ENCODE assay signal across 1 cellular context in the genomic region with DNA sequence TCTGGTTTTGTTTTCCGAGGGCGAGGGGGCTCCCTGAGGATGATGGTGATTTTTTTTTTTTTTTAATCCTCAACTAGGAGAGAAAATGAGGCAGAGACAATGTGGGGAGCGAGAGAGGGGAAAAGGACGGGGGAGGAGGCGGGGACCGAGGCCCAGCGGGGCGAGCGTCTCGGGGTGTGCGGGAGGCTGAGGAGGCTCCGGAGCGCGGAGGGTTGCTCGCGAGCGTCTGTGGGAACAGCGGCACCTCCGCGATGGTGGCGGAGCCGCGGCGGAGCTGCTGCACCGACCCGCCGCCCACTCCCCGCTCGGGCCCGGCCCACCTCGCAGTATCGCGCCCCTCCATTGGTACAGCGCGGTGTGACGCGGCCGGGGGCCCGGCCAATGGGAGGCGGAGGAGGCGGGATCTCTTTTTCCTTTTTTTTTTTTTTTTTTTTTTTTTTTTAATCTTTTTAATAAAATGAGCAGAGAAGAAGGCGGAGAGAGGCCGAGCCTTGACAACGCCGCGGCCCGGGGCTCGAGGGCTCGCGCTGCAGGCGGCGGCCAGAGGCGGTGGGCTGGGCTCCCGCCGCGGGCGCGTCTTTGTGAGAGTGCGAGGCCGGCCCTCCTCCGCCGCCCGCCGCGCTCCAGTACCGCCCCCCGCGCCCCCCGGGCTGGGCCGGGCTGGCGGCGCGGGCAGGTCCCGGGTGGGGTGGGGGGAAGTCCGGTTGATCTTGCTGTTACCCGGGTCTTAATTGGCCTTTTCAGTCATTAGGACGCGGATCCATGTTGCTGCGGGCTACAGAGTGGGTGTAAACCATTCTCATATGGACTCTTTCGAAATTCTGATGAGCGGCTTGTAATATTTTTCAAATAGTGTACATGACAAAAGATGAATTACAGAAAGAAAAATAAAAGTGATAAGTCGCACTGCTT.
TF ChIP-seq lines count a peak whose summit lies in the region.

Gene RERE, minus strand, starts transcription at position 228 of the 912 bp plus-strand sequence.

TF ChIP-seq in K562, 482 proteins besides CTCF, POLR2A, EP300 and RAD21 (continued from another document and continues in another):
- TF ChIP-seq MXD1 (CRISPR knock-in tag; IDR thresholded peaks at IDR 0.05; ENCODE audit: borderline replicate concordance, poor library complexity, severe bottlenecking) (no peak), SRSF1 (IDR thresholded peaks at IDR 0.05; ENCODE audit: low read depth, low read length) (no peak), POLR2AphosphoS5 (IDR thresholded peaks at IDR 0.05; ENCODE audit: control insufficient read depth, insufficient read depth, low read depth, low read length) (peak; percentile 90), ZNF589 (CRISPR knock-in tag; IDR thresholded peaks at IDR 0.05; ENCODE audit: low read depth) (no peak), ZBTB26 (CRISPR knock-in tag; IDR thresholded peaks at IDR 0.05) (no peak), CSDE1 (IDR thresholded peaks at IDR 0.05) (0 out of 4 replicates have a peak, but pooled peaks of 1 of the 2 experiments have one; percentile 59), MAZ (CRISPR knock-in tag; conservative IDR thresholded peaks at IDR 0.05 in 1 of 2, IDR thresholded peaks at IDR 0.05 in 1 of 2) (peak; percentile 41 to 56; a peak in 1 of 4 replicates), GATAD2B (IDR thresholded peaks at IDR 0.05; ENCODE audit: borderline replicate concordance) (peak; percentile 96), POLR2G (IDR thresholded peaks at IDR 0.05; ENCODE audit: low read depth, low read length) (peak; percentile 97), KDM4B (IDR thresholded peaks at IDR 0.05; ENCODE audit: borderline replicate concordance in 2 of 2, low read depth in 1 of 2) (peak in 1 of 2 experiments; percentile 59; a peak in 2 of 4 replicates), HDAC2 (IDR thresholded peaks at IDR 0.05) (0 out of 2 replicates have a peak, but pooled peaks have one; percentile 17), TARDBP (IDR thresholded peaks at IDR 0.05) (no peak), MAFG (tag; conservative IDR thresholded peaks at IDR 0.05) (no peak), NELFE (IDR thresholded peaks at IDR 0.05; ENCODE audit: insufficient read depth, insufficient read length) (peak; percentile 23), SETDB1 (IDR thresholded peaks at IDR 0.05; ENCODE audit: low read length) (no peak), ZNF561 (CRISPR knock-in tag; conservative IDR thresholded peaks at IDR 0.05) (no peak), GTF2A2 (tag; IDR thresholded peaks at IDR 0.05) (no peak), ARNT (IDR thresholded peaks at IDR 0.05) (no peak; a peak in 1 of 4 replicates), ZFX (CRISPR knock-in tag; IDR thresholded peaks at IDR 0.05) (peak; percentile 69), VEZF1 (CRISPR knock-in tag; IDR thresholded peaks at IDR 0.05) (peak; percentile 72), ETV5 (CRISPR knock-in tag; IDR thresholded peaks at IDR 0.05; ENCODE audit: low read depth) (peak; percentile 45; the same call in 1 of the 2 replicates), ZNF277 (CRISPR knock-in tag; IDR thresholded peaks at IDR 0.05; ENCODE audit: borderline replicate concordance) (no peak), ETV1 (tag; conservative IDR thresholded peaks at IDR 0.05; ENCODE audit: low read depth) (no peak), CHAMP1 (IDR thresholded peaks at IDR 0.05) (no peak), ZBTB12 (CRISPR knock-in tag; IDR thresholded peaks at IDR 0.05) (peak; percentile 81), CREM (IDR thresholded peaks at IDR 0.05; ENCODE audit: low read depth) (peak; percentile 93), ZNF79 (CRISPR knock-in tag; IDR thresholded peaks at IDR 0.05; ENCODE audit: low read depth) (no peak), SMAD4 (CRISPR knock-in tag; conservative IDR thresholded peaks at IDR 0.05) (peak; percentile 42), RFX1 (IDR thresholded peaks at IDR 0.05) (peak; percentile 39), JUND (IDR thresholded peaks at IDR 0.05; ENCODE audit: borderline replicate concordance, low read depth, low read length) (no peak), JUND (tag; IDR thresholded peaks at IDR 0.05; ENCODE audit: borderline replicate concordance, low read depth, low read length) (no peak), PTRF (tag; IDR thresholded peaks at IDR 0.05) (no peak)
- TF ChIP-seq, protein P1, sequence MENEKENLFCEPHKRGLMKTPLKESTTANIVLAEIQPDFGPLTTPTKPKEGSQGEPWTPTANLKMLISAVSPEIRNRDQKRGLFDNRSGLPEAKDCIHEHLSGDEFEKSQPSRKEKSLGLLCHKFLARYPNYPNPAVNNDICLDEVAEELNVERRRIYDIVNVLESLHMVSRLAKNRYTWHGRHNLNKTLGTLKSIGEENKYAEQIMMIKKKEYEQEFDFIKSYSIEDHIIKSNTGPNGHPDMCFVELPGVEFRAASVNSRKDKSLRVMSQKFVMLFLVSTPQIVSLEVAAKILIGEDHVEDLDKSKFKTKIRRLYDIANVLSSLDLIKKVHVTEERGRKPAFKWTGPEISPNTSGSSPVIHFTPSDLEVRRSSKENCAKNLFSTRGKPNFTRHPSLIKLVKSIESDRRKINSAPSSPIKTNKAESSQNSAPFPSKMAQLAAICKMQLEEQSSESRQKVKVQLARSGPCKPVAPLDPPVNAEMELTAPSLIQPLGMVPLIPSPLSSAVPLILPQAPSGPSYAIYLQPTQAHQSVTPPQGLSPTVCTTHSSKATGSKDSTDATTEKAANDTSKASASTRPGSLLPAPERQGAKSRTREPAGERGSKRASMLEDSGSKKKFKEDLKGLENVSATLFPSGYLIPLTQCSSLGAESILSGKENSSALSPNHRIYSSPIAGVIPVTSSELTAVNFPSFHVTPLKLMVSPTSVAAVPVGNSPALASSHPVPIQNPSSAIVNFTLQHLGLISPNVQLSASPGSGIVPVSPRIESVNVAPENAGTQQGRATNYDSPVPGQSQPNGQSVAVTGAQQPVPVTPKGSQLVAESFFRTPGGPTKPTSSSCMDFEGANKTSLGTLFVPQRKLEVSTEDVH (IDR thresholded peaks at IDR 0.05; ENCODE audit: low read depth, partially characterized antibody) = no peak
- TF ChIP-seq, protein P2, sequence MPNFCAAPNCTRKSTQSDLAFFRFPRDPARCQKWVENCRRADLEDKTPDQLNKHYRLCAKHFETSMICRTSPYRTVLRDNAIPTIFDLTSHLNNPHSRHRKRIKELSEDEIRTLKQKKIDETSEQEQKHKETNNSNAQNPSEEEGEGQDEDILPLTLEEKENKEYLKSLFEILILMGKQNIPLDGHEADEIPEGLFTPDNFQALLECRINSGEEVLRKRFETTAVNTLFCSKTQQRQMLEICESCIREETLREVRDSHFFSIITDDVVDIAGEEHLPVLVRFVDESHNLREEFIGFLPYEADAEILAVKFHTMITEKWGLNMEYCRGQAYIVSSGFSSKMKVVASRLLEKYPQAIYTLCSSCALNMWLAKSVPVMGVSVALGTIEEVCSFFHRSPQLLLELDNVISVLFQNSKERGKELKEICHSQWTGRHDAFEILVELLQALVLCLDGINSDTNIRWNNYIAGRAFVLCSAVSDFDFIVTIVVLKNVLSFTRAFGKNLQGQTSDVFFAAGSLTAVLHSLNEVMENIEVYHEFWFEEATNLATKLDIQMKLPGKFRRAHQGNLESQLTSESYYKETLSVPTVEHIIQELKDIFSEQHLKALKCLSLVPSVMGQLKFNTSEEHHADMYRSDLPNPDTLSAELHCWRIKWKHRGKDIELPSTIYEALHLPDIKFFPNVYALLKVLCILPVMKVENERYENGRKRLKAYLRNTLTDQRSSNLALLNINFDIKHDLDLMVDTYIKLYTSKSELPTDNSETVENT (CRISPR knock-in tag; IDR thresholded peaks at IDR 0.05) = peak; percentile 94
- TF ChIP-seq, protein P3, sequence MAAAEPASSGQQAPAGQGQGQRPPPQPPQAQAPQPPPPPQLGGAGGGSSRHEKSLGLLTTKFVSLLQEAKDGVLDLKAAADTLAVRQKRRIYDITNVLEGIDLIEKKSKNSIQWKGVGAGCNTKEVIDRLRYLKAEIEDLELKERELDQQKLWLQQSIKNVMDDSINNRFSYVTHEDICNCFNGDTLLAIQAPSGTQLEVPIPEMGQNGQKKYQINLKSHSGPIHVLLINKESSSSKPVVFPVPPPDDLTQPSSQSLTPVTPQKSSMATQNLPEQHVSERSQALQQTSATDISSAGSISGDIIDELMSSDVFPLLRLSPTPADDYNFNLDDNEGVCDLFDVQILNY (CRISPR knock-in tag; IDR thresholded peaks at IDR 0.05) = no peak
- TF ChIP-seq, protein P4, sequence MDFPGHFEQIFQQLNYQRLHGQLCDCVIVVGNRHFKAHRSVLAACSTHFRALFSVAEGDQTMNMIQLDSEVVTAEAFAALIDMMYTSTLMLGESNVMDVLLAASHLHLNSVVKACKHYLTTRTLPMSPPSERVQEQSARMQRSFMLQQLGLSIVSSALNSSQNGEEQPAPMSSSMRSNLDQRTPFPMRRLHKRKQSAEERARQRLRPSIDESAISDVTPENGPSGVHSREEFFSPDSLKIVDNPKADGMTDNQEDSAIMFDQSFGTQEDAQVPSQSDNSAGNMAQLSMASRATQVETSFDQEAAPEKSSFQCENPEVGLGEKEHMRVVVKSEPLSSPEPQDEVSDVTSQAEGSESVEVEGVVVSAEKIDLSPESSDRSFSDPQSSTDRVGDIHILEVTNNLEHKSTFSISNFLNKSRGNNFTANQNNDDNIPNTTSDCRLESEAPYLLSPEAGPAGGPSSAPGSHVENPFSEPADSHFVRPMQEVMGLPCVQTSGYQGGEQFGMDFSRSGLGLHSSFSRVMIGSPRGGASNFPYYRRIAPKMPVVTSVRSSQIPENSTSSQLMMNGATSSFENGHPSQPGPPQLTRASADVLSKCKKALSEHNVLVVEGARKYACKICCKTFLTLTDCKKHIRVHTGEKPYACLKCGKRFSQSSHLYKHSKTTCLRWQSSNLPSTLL (IDR thresholded peaks at IDR 0.05) = no peak
- TF ChIP-seq, protein P5, sequence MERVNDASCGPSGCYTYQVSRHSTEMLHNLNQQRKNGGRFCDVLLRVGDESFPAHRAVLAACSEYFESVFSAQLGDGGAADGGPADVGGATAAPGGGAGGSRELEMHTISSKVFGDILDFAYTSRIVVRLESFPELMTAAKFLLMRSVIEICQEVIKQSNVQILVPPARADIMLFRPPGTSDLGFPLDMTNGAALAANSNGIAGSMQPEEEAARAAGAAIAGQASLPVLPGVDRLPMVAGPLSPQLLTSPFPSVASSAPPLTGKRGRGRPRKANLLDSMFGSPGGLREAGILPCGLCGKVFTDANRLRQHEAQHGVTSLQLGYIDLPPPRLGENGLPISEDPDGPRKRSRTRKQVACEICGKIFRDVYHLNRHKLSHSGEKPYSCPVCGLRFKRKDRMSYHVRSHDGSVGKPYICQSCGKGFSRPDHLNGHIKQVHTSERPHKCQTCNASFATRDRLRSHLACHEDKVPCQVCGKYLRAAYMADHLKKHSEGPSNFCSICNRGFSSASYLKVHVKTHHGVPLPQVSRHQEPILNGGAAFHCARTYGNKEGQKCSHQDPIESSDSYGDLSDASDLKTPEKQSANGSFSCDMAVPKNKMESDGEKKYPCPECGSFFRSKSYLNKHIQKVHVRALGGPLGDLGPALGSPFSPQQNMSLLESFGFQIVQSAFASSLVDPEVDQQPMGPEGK (CRISPR knock-in tag; IDR thresholded peaks at IDR 0.05; ENCODE audit: borderline replicate concordance) = no peak
